ENCODE assay signal across 22 cellular contexts in the genomic region with DNA sequence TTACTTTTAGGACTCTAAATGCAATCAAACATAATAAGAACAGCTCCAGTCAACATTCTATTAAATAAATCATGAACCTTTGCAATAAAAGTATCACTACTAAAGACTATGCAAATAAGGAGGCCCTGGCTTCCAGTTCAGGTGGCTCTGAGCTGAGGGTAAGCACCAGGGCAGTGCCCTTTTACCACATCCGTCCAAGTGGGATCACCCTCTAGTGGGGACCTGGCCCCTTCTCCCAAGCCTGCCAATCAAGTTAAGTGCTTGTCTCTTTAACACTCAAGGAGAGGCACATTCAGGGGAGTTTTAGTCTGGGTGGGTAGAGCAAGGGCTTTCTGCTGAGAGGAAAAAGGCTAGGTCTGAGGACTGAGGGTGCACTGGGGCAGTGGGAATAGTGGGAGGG.
"Had no signal": no experiment of that assay in that cellular context is flagged by ENCODE, and none has a peak within 500 bp of the region (broad histone marks: within the 10 kb centered on the region; RNA-seq: fewer than 3 reads in every experiment).

No MANE protein-coding gene starts in this region.

- H3K27me3 ChIP-seq: Peyer's patch, SJCRH30 had no signal

- H3K4me3 ChIP-seq: PC-9, Peyer's patch, SJCRH30 had no signal

- H3K9me3 ChIP-seq: Peyer's patch, SJCRH30 had no signal

- DNase-seq: MV-4-11; NCI-H1048; NCI-H1105; NCI-H1417; NCI-H1436 treated with DMSO at 0.1 percent for 48 hours; NCI-H1694; NCI-H187 treated with DMSO at 0.1 percent for 48 hours; NCI-H2029 treated with DMSO at 0.1 percent for 48 hours; NCI-H2171; NCI-H226; NCI-H446; NCI-H510A; NCI-H524 treated with DMSO at 0.1 percent for 48 hours; NCI-H69; NCI-H774; NK-92 treated with Interleukin-12 subunit alpha and Interleukin-12 subunit beta, amount 100 ng/mL, for 24 hours; Peyer's patch; SHP77 treated with DMSO at 0.1 percent for 48 hours; SJCRH30 had no signal

- H3K27ac ChIP-seq: PC-9, Peyer's patch, SJCRH30 had no signal

- H3K4me2 ChIP-seq: PC-9 had no signal

- ATAC-seq: Right ventricle myocardium inferior, SK-N-SH treated with all-trans-retinoic acid at 6 μM for 48 hours had no signal

- H3K36me3 ChIP-seq: Peyer's patch, SJCRH30 had no signal

- H3K4me1 ChIP-seq: Peyer's patch had no signal
